Comparison of ENCODE assay signal across 8 cellular contexts in genomic region chr16:84308120-84308519, GRCh38. TPM values are rescaled to one million over a fixed set of nuclear protein-coding genes. Genes with fewer than 3 reads are reported as not detected.
DNase-seq lines count a peak whose midpoint lies in the region.

No MANE protein-coding gene starts in this region.

- DNase-seq in stimulated activated CD4-positive, alpha-beta T cell treated with anti-CD3 and anti-CD28 coated beads, Interleukin-1b, Interleukin-23, amount 100 ng/mL, for 48 hours, result peak; percentile 20
- no peak for DNase-seq in stimulated activated CD4-positive, alpha-beta T cell treated with anti-CD3 and anti-CD28 coated beads, Interleukin-12 subunit alpha, Interleukin-12 subunit beta, amount 100 ng/mL, for 4 hours
- DNase-seq in NCI-H510A treated with DMSO at 0.1 percent for 48 hours (lab: John Stamatoyannopoulos, UW), result peak; percentile 36
- peak; percentile 55 for DNase-seq in dermis blood vessel endothelial cell
- DNase-seq in myocyte (ENCODE audit: low read depth), result peak; percentile 53
- no peak for DNase-seq in NCI-H2081 treated with DMSO at 0.1 percent for 48 hours (lab: John Stamatoyannopoulos, UW)
- no peak for DNase-seq in T-helper 9 cell
- DNase-seq in globus pallidus (ENCODE audit: low spot score), result no peak

RNA-seq across cellular contexts. Expression of gene WFDC1, which starts 13.4 kb away (rescaled TPM):
- not detected in 2 replicates for total RNA-seq in dermis blood vessel endothelial cell
- total RNA-seq in myocyte, result 0.43 TPM in 1 of 2 replicates, not detected in the other
- 0.11 TPM for polyA plus RNA-seq in myocyte (2012)

Comparison
In these comparisons a context has a peak if more than half of its experiments do, and no peak if none do; other contexts are left out.
1. DNase-seq: peak in stimulated activated CD4-positive, alpha-beta T cell treated with anti-CD3 and anti-CD28 coated beads, Interleukin-1b, Interleukin-23, amount 100 ng/mL, for 48 hours (single experiment), NCI-H510A treated with DMSO at 0.1 percent for 48 hours (single experiment), dermis blood vessel endothelial cell (single experiment) and myocyte (single experiment); none in stimulated activated CD4-positive, alpha-beta T cell treated with anti-CD3 and anti-CD28 coated beads, Interleukin-12 subunit alpha, Interleukin-12 subunit beta, amount 100 ng/mL, for 4 hours (single experiment), NCI-H2081 treated with DMSO at 0.1 percent for 48 hours (single experiment), T-helper 9 cell (single experiment) and globus pallidus (single experiment).